Comparison of ENCODE assay signal across 8 cellular contexts in the genomic region with DNA sequence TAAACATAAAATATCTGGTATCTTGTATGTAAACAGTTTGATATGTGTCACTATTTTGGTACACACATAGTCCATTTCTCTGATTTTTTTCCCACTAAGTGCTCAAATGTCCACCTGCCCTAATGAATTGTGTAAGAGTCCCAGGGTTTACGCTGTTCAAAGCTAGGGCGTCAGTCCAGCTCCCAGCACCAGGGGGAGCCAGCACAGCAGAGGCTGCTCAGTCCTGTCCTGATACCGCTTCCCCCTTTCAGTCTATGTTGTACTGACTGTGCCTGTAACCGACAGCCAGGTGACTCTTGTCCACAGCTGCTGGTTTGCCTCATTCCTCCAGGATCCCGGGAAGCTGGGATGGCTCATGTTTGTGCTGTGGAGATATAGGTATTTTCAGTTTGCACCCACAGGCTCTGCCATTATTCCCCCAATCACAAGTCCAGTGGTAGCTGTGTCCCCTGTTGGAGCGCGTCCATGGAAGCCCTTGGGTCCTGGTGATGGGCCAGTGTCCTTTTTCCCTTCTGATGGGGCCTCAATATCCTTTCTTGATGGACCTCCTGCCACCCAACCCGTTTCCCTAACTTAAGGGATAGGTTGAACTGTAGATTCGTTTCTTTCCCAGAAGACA.
DNase-seq lines count a peak whose midpoint lies in the region; ATAC-seq and TF ChIP-seq lines count a peak whose summit lies in the region.

No MANE protein-coding gene starts in this region.

- TF ChIP-seq CTCF in BE2C (IDR thresholded peaks at IDR 0.05; ENCODE audit: low read depth, low read length): peak; percentile 87
- peak; percentile 67 for TF ChIP-seq CTCF in fibroblast of mammary gland (conservative IDR thresholded peaks at IDR 0.05; ENCODE audit: control insufficient read depth, insufficient read depth, low read depth, low read length)
- TF ChIP-seq CTCF in uterus (IDR thresholded peaks at IDR 0.05): peak in 1 of 4 experiments; percentile 6

- H3K9me3 ChIP-seq in BE2C (no peaks in the 10 kb centered on the region), uterus (no peaks in the 10 kb centered on the region)

- H3K4me3 ChIP-seq in BE2C (ENCODE audit: low read depth, low read length) (no peak overlapping the region), fibroblast of mammary gland (ENCODE audit: control insufficient read depth, low read depth, low read length) (no peak overlapping the region), uterus (no peak overlapping the region)

- intact Hi-C loops in uterus (cut with DNase I; ENCODE audit: low total_unique reads): no loop called here

- no peaks in the 10 kb centered on the region for H3K36me3 ChIP-seq in BE2C
- H3K36me3 ChIP-seq in uterus: no peaks in the 10 kb centered on the region

- H3K27me3 ChIP-seq in BE2C (no peaks in the 10 kb centered on the region), uterus (no peaks in the 10 kb centered on the region)

- ATAC-seq in GM19035 (IDR thresholded peaks at IDR 0.05; ENCODE audit: unreplicated experiment) (peak; percentile 100), HG03103 (IDR thresholded peaks at IDR 0.05; ENCODE audit: low read depth, unreplicated experiment) (peak; percentile 100)

- DNase-seq in BE2C (peak; percentile 70), NCI-H526 (lab: John Stamatoyannopoulos, UW) (peak; percentile 43 to 79), fibroblast of mammary gland (ENCODE audit: low read depth) (peak; percentile 35), nucleus accumbens (lab: John Stamatoyannopoulos, UW) (peak in 36 of 56 donors; percentile 0 to 66 (median 14)), uterus (no peak)
- DNase-seq in activated CD4-positive, alpha-beta T cell treated with anti-CD3 and anti-CD28 coated beads, Interleukin-2, amount 50 U/mL, for 48 hours: peak; percentile 58 to 62

- H3K4me1 ChIP-seq in BE2C: no peaks in the 10 kb centered on the region
- no peaks in the 10 kb centered on the region for H3K4me1 ChIP-seq in uterus

- H3K27ac ChIP-seq in uterus: no peak overlapping the region

- no peak for TF ChIP-seq POLR2A in uterus (IDR thresholded peaks at IDR 0.05)

Comparison
In these comparisons a context has a peak if more than half of its experiments do, and no peak if none do; other contexts are left out.
1. DNase-seq: peak in BE2C (single experiment), NCI-H526 (2 of 2), activated CD4-positive, alpha-beta T cell treated with anti-CD3 and anti-CD28 coated beads, Interleukin-2, amount 50 U/mL, for 48 hours (2 of 2), fibroblast of mammary gland (single experiment) and nucleus accumbens (36 of 56); none in uterus (0 of 2).